Comparison of ENCODE assay signal across 26 cellular contexts in genomic region chr22:31436132-31436531, GRCh38. TPM values are rescaled to one million over a fixed set of nuclear protein-coding genes. Genes with fewer than 3 reads are reported as not detected.
A peak's percentile ranks its signal among the peaks of the same experiment; 100 is the strongest.
DNase-seq lines count a peak whose midpoint lies in the region; ATAC-seq, FAIRE-seq and TF ChIP-seq lines count a peak whose summit lies in the region.
"Had no signal": no experiment of that assay in that cellular context is flagged by ENCODE, and none has a peak within 500 bp of the region (broad histone marks: within the 10 kb centered on the region; RNA-seq: fewer than 3 reads in every experiment).

No MANE protein-coding gene starts in this region.

- no peak overlapping the region for H3K4me3 ChIP-seq in HCT116 (replicated peaks in 1 of 2; ENCODE audit: low read depth in 1 of 2, low read length in 2 of 2)
- no peak overlapping the region for H3K4me3 ChIP-seq in bronchial epithelial cell (ENCODE audit: low read depth, low read length)
- H3K4me3 ChIP-seq in osteoblast (ENCODE audit: insufficient read depth, low read length) = no peak overlapping the region
- H3K4me3 ChIP-seq in esophagus squamous epithelium = no peak overlapping the region
- H3K4me3 ChIP-seq: ascending aorta, lower lobe of right lung, skin epidermis had no signal

- H2AFZ ChIP-seq in HCT116 (ENCODE audit: low read depth, low read length, poor library complexity, severe bottlenecking) (no peak overlapping the region), osteoblast (ENCODE audit: low read length) (no peak overlapping the region)
- H2AFZ ChIP-seq: parathyroid adenoma had no signal

- peak; percentile 80 for FAIRE-seq in bronchial epithelial cell (lab: Jason Lieb, UNC)
- FAIRE-seq: colon, GM12891, urothelium cell line had no signal

- H3K9ac ChIP-seq in HCT116 (ENCODE audit: low read length) = no peak overlapping the region
- H3K9ac ChIP-seq: parathyroid adenoma had no signal

- CTCF ChIA-PET in HCT116 (lab: Charles Lee) = interaction anchor here (1.5 kb wide), 1 partner anchor 16 kb away, joined by 6 read pairs; no protein-coding TSS in a partner anchor

- H3K4me2 ChIP-seq in HCT116 (ENCODE audit: low read length) = no peak overlapping the region
- H3K4me2 ChIP-seq in osteoblast (ENCODE audit: insufficient read depth, low read length) = no peak overlapping the region

- H3K79me2 ChIP-seq in HCT116 (ENCODE audit: insufficient read depth, low read length) = peaks cover 10% of the 10 kb centered on the region; the same call in 1 of the 2 replicates
- no peaks in the 10 kb centered on the region for H3K79me2 ChIP-seq in osteoblast (ENCODE audit: insufficient read depth, low read length)
- H3K79me2 ChIP-seq: parathyroid adenoma had no signal

- POLR2A ChIA-PET in HCT116 (lab: Charles Lee) = interaction anchor here (1.2 kb wide), 1 partner anchor 12 kb away, joined by 3 read pairs; no protein-coding TSS in a partner anchor

- peaks cover 65 to 67% of the 10 kb centered on the region in 2 experiments for H3K36me3 ChIP-seq in HCT116 (ENCODE audit: control insufficient read depth in 1 of 2, insufficient read depth in 2 of 2, low read length in 2 of 2)
- H3K36me3 ChIP-seq in bronchial epithelial cell (ENCODE audit: control insufficient read depth, insufficient read depth, low read length) = peaks cover 16% of the 10 kb centered on the region
- peaks cover 88% of the 10 kb centered on the region for H3K36me3 ChIP-seq in osteoblast (ENCODE audit: insufficient read depth, low read length)
- peaks cover 42 to 100% (median 59%) of the 10 kb centered on the region in 3 donors for H3K36me3 ChIP-seq in esophagus squamous epithelium

- TSS peak; percentile 16 for BruUV-seq in HCT116 (replicated peaks; lab: Mats Ljungman, UMichigan)

- H3K9me3 ChIP-seq in HCT116 (ENCODE audit: control insufficient read depth in 1 of 2, insufficient read depth in 1 of 2, low read depth in 1 of 2, low read length in 2 of 2) (no peaks in the 10 kb centered on the region), osteoblast (ENCODE audit: low read depth, low read length) (no peaks in the 10 kb centered on the region), esophagus squamous epithelium (no peaks in the 10 kb centered on the region)
- H3K9me3 ChIP-seq: ascending aorta, lower lobe of right lung had no signal

- H4K20me1 ChIP-seq in HCT116 (ENCODE audit: insufficient read depth) = peaks cover 7% of the 10 kb centered on the region; the same call in 1 of the 2 replicates
- peaks cover 9% of the 10 kb centered on the region for H4K20me1 ChIP-seq in osteoblast (ENCODE audit: insufficient read depth, low read length)

- no peak for TF ChIP-seq POLR2A in HCT116 (IDR thresholded peaks at IDR 0.05; ENCODE audit: borderline replicate concordance, extremely low read depth, insufficient read depth, insufficient read length)
- no peak for TF ChIP-seq POLR2A in esophagus squamous epithelium (IDR thresholded peaks at IDR 0.05)

- DNase-seq in AG09319 (ENCODE audit: extremely low read depth, low read depth) = peak; percentile 20
- no peak for DNase-seq in HCT116 (ENCODE audit: low read depth, low spot score)
- no peak for DNase-seq in bronchial epithelial cell (ENCODE audit: low read depth)
- DNase-seq in osteoblast (ENCODE audit: insufficient read length, low spot score, missing footprints) = no peak
- DNase-seq in activated CD4-positive, alpha-beta T cell treated with anti-CD3 and anti-CD28 coated beads, Interleukin-2, amount 50 U/mL, for 48 hours = no peak
- no peak for DNase-seq in LoVo (ENCODE audit: low spot score)
- no peak for DNase-seq in esophagus squamous epithelium (lab: John Stamatoyannopoulos, UW)
- no peak for DNase-seq in stimulated activated CD4-positive, alpha-beta T cell treated with anti-CD3 and anti-CD28 coated beads, Interleukin-2, amount 100 ng/mL, for 24 hours
- DNase-seq: activated CD4-positive, alpha-beta T cell treated with anti-CD3 and anti-CD28 coated beads for 4 hours; activated T-cell treated with anti-CD3 and anti-CD28 coated beads, Interleukin-2, amount 50 U/mL, for 72 hours; effector CD8-positive, alpha-beta T cell; erythroblast; lower lobe of right lung; NCI-H1417; NCI-H2081 treated with DMSO at 0.1 percent for 48 hours; NCI-H345; NCI-H774; nephron progenitor cell had no signal

- WGBS in esophagus squamous epithelium, 2 donors = 33 to 36% methylated on average over 3 of the region's 3 CpGs

- intact Hi-C loops in HCT116 (cut with micrococcal nuclease) = no loop called here
- intact Hi-C loops in esophagus squamous epithelium (cut with DNase I) = no loop called here

- ATAC-seq in HCT116 = no peak
- ATAC-seq: activated T-cell treated with anti-CD3 and anti-CD28 coated beads, Interleukin-2, amount 50 U/mL, for 72 hours; lower lobe of right lung had no signal

- H3K4me1 ChIP-seq in HCT116 (ENCODE audit: control insufficient read depth in 1 of 2, insufficient read depth in 2 of 2, low read length in 2 of 2) (no peaks in the 10 kb centered on the region), osteoblast (ENCODE audit: insufficient read depth, low read length) (no peaks in the 10 kb centered on the region), esophagus squamous epithelium (peaks cover 5 to 35% (median 5%) of the 10 kb centered on the region in 3 donors)
- H3K4me1 ChIP-seq: ascending aorta, lower lobe of right lung, parathyroid adenoma had no signal

- H3K27ac ChIP-seq in HCT116 (ENCODE audit: low read depth, low read length) = no peak overlapping the region
- peak overlapping the region; percentile 23 for H3K27ac ChIP-seq in osteoblast (ENCODE audit: low read depth, low read length)
- H3K27ac ChIP-seq in esophagus squamous epithelium = peak overlapping the region in 2 of 4 donors; percentile 38 to 52
- H3K27ac ChIP-seq: ascending aorta, C4-2B, lower lobe of right lung, parathyroid adenoma, RWPE1 had no signal

- RAD21 ChIA-PET in HCT116 (lab: Charles Lee; ENCODE audit: low non-redundant PET in 1 of 2, low total read pairs in 2 of 2, uncharacterized antibody in 2 of 2, unreplicated experiment in 2 of 2) = no interaction called here

- no peaks in the 10 kb centered on the region for H3K9me2 ChIP-seq in HCT116 (ENCODE audit: insufficient read depth)

- TF ChIP-seq CTCF in AG09319 (IDR thresholded peaks at IDR 0.05; ENCODE audit: low read depth, low read length) (no peak), HCT116 (IDR thresholded peaks at IDR 0.05 in 2 of 3, conservative IDR thresholded peaks at IDR 0.05 in 1 of 3; ENCODE audit: borderline replicate concordance in 1 of 3, insufficient read depth in 1 of 3, low read depth in 2 of 3, low read length in 2 of 3) (no peak), bronchial epithelial cell (IDR thresholded peaks at IDR 0.05; ENCODE audit: insufficient read depth, low read length, severe bottlenecking) (no peak), osteoblast (IDR thresholded peaks at IDR 0.05; ENCODE audit: extremely low read depth, low read depth, low read length) (no peak), esophagus squamous epithelium (IDR thresholded peaks at IDR 0.05) (no peak)

- H3K27me3 ChIP-seq in HCT116 (ENCODE audit: insufficient read depth, low read length) = no peaks in the 10 kb centered on the region
- no peaks in the 10 kb centered on the region for H3K27me3 ChIP-seq in bronchial epithelial cell (ENCODE audit: control insufficient read depth, insufficient read depth, low read length)
- no peaks in the 10 kb centered on the region for H3K27me3 ChIP-seq in osteoblast (ENCODE audit: insufficient read depth, low read length)
- no peaks in the 10 kb centered on the region for H3K27me3 ChIP-seq in esophagus squamous epithelium
- H3K27me3 ChIP-seq: ascending aorta had no signal

- no peak for TF ChIP-seq RAD21 in HCT116 (IDR thresholded peaks at IDR 0.05; ENCODE audit: low read depth)

TF ChIP-seq in HCT116, 20 proteins besides CTCF, POLR2A, EP300 and RAD21 (continues in another document):
- TF ChIP-seq, protein P1, sequence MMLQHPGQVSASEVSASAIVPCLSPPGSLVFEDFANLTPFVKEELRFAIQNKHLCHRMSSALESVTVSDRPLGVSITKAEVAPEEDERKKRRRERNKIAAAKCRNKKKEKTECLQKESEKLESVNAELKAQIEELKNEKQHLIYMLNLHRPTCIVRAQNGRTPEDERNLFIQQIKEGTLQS (IDR thresholded peaks at IDR 0.05) = no peak
- TF ChIP-seq CEBPB (IDR thresholded peaks at IDR 0.05; ENCODE audit: low read depth) = no peak
- no peak for TF ChIP-seq JUND (IDR thresholded peaks at IDR 0.05)
- no peak for TF ChIP-seq YY1 (IDR thresholded peaks at IDR 0.05; ENCODE audit: extremely low read depth, insufficient replicate concordance, low read depth, low read length)
- no peak for TF ChIP-seq ZNF274 (IDR thresholded peaks at IDR 0.05; ENCODE audit: low read depth, low read length)
- no peak for TF ChIP-seq SRF (IDR thresholded peaks at IDR 0.05; ENCODE audit: low read depth)
- TF ChIP-seq POLR2AphosphoS5 (IDR thresholded peaks at IDR 0.05; ENCODE audit: low read depth, low read length) = no peak
- no peak for TF ChIP-seq FOSL1 (IDR thresholded peaks at IDR 0.05; ENCODE audit: low read depth)
- TF ChIP-seq, protein P2, sequence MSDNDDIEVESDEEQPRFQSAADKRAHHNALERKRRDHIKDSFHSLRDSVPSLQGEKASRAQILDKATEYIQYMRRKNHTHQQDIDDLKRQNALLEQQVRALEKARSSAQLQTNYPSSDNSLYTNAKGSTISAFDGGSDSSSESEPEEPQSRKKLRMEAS (IDR thresholded peaks at IDR 0.05) = no peak
- TF ChIP-seq TCF7L2 (IDR thresholded peaks at IDR 0.05; ENCODE audit: borderline replicate concordance, extremely low read depth, insufficient read depth, insufficient read length) = no peak
- TF ChIP-seq ELF1 (IDR thresholded peaks at IDR 0.05; ENCODE audit: borderline replicate concordance, low read depth) = no peak

RNA-seq across cellular contexts. Expression of gene DRG1, which starts 36.7 kb away (rescaled TPM):
- total RNA-seq in HCT116 (2021; ENCODE audit: unreplicated experiment) = 68.2 TPM
- 70.4 and 72.0 TPM in 2 replicates for polyA plus RNA-seq in HCT116 (2012)
- 56.7 and 74.2 TPM in 2 replicates for total RNA-seq in bronchial epithelial cell
- 68.0 and 71.0 TPM in 2 replicates for total RNA-seq in osteoblast
- 10 to 100 TPM; 26.5 to 67.3 (median 41.2) TPM for total RNA-seq in esophagus squamous epithelium

RNA-seq across cellular contexts. Expression of gene EIF4ENIF1, which starts 53.5 kb away (rescaled TPM):
- total RNA-seq in HCT116 (2021; ENCODE audit: unreplicated experiment) = 24.2 TPM
- polyA plus RNA-seq in HCT116 (2012) = 16.1 and 16.3 TPM in 2 replicates
- 5.3 and 12.9 TPM in 2 replicates for total RNA-seq in bronchial epithelial cell
- total RNA-seq in osteoblast = 13.4 and 15.6 TPM in 2 replicates
- 10 to 100 TPM in 3 of 4 donors, 1 to 10 TPM in 1; 8.3 to 14.3 (median 11.2) TPM for total RNA-seq in esophagus squamous epithelium
